ENCODE assay signal across 32 cellular contexts in the genomic region with DNA sequence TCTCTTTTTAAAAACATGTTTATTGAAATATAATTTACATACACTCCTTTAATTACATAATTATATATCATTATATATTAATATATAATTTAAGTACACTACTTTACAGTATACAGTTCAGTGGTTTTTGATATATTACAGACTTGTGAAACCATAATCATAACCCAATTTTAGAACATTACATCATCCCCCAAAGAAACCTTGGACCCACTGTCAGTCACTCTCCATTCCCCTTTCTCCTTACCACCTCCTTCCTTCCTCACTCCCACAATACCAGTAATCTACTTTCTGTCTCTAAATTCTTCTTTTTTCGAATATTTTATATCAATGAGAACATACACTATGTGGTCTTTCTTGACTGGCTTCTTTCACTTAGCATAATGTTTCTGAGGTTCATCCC. TPM values are rescaled to one million over a fixed set of nuclear protein-coding genes. Genes with fewer than 3 reads are reported as not detected.
"Had no signal": no experiment of that assay in that cellular context is flagged by ENCODE, and none has a peak within 500 bp of the region (broad histone marks: within the 10 kb centered on the region; RNA-seq: fewer than 3 reads in every experiment).

No MANE protein-coding gene starts in this region.

- H3K9me3 ChIP-seq: right atrium auricular region, thyroid gland, upper lobe of right lung had no signal

- H3K36me3 ChIP-seq: brain microvascular endothelial cell, right atrium auricular region, stomach, thyroid gland, upper lobe of right lung had no signal

- H3K27ac ChIP-seq: brain microvascular endothelial cell, coronary artery, dorsolateral prefrontal cortex, right atrium auricular region, stomach, thyroid gland, upper lobe of right lung had no signal

- H3K4me3 ChIP-seq: coronary artery, dorsolateral prefrontal cortex, right atrium auricular region, stomach, thyroid gland, upper lobe of right lung had no signal

- DNase-seq: activated CD4-positive, alpha-beta memory T cell treated with anti-CD3 and anti-CD28 coated beads, Interleukin-2, amount 10 ng/mL, durations not matched to agents 7 days and 5 days; activated CD4-positive, alpha-beta T cell treated with anti-CD3 and anti-CD28 coated beads for 1 hour; activated CD4-positive, alpha-beta T cell treated with anti-CD3 and anti-CD28 coated beads, Interleukin-2, amount 10 ng/mL, durations not matched to agents 7 days and 5 days; activated CD8-positive, alpha-beta memory T cell treated with anti-CD3 and anti-CD28 coated beads, Interleukin-2, amount 50 U/mL, for 48 hours; activated gamma-delta T cell treated with Interleukin-2 at 50 U/mL for 16 hours; activated naive CD4-positive, alpha-beta T cell treated with anti-CD3 and anti-CD28 coated beads, Interleukin-2, amount 50 U/mL, for 16 hours; activated T-cell treated with anti-CD3 and anti-CD28 coated beads, Interleukin-2, amount 50 U/mL, for 24 hours; amniotic stem cell; brain microvascular endothelial cell; dorsolateral prefrontal cortex; effector memory CD8-positive, alpha-beta T cell; foreskin fibroblast; head of caudate nucleus; hippocampal formation; immature natural killer cell; kidney; left colon; mammary epithelial cell; naive thymus-derived CD4-positive, alpha-beta T cell; occipital lobe; stimulated activated CD4-positive, alpha-beta T cell treated with anti-CD3 and anti-CD28 coated beads, Interleukin-15, amount 100 ng/mL, for 24 hours; stimulated activated CD4-positive, alpha-beta T cell treated with anti-CD3 and anti-CD28 coated beads, Interleukin-2, amount 100 ng/mL, for 24 hours; stimulated activated naive B cell treated with anti-CD40 and anti-IgM and Interleukin-4, amounts not matched to agents 10 μg/mL and 1 μg/mL and 100 μg/mL, for 72 hours; stomach; thyroid gland; upper lobe of right lung had no signal

- H3K4me1 ChIP-seq: stomach, thyroid gland, upper lobe of right lung had no signal

- ATAC-seq: effector memory CD8-positive, alpha-beta T cell; left colon; naive thymus-derived CD4-positive, alpha-beta T cell; stimulated activated naive B cell treated with anti-CD40 and anti-IgM and Interleukin-4, amounts not matched to agents 10 μg/mL and 1 μg/mL and 100 μg/mL, for 72 hours; upper lobe of right lung; WTC11 had no signal

- FAIRE-seq: kidney had no signal

- H3K27me3 ChIP-seq: brain microvascular endothelial cell, right atrium auricular region, thyroid gland had no signal

RNA-seq across cellular contexts. Expression of gene SMIM43, which starts 18.2 kb away (rescaled TPM):
- total RNA-seq: activated CD4-positive, alpha-beta memory T cell treated with anti-CD3 and anti-CD28 coated beads, Interleukin-2, amount 10 ng/mL, durations not matched to agents 7 days and 5 days; activated CD4-positive, alpha-beta T cell treated with anti-CD3 and anti-CD28 coated beads, Interleukin-2, amount 10 ng/mL, durations not matched to agents 7 days and 5 days; astrocyte; cerebellum; kidney; liver; mammary epithelial cell; naive thymus-derived CD4-positive, alpha-beta T cell; right atrium auricular region; thyroid gland; upper lobe of right lung had no signal
- polyA plus RNA-seq: immature natural killer cell; liver; naive thymus-derived CD4-positive, alpha-beta T cell had no signal
